ENCODE assay signal across 8 cellular contexts in genomic region chr19:48993175-48994034, GRCh38. TPM values are rescaled to one million over a fixed set of nuclear protein-coding genes. Genes with fewer than 3 reads are reported as not detected.
DNase-seq lines count a peak whose midpoint lies in the region; FAIRE-seq and TF ChIP-seq lines count a peak whose summit lies in the region.

Gene GYS1 (minus strand): TSS chr19:48993309. CDS start chr19:48993112, 197 bp downstream.
Gene RUVBL2 (plus strand): TSS chr19:48993887. CDS start chr19:48993912, 25 bp downstream.

- H3K27me3 ChIP-seq in Loucy (ENCODE audit: insufficient read depth, low read length, poor library complexity, severe bottlenecking) (no peaks in the 10 kb centered on the region), stomach (no peaks in the 10 kb centered on the region)

- peak within 1 kb of the TSS; percentile 98 for H3K4me3 Mint-ChIP-seq in nephron progenitor cell

- peaks cover 43% of the 10 kb centered on the region for H3K4me1 Mint-ChIP-seq in nephron progenitor cell

- H3K79me2 ChIP-seq in Loucy (ENCODE audit: insufficient read depth, low read length) = peaks cover 77% of the 10 kb centered on the region

- WGBS in stomach, 5 donors = 0 to 1% (median 1%) methylated on average over 32 to 56 of the region's 56 CpGs

- peak within 1 kb of the TSS; percentile 99 for H3K27ac Mint-ChIP-seq in nephron progenitor cell

- TF ChIP-seq CTCF in Loucy (conservative IDR thresholded peaks at IDR 0.05; ENCODE audit: low read length) = peak; percentile 79
- peak; percentile 94 for TF ChIP-seq CTCF in fibroblast of the aortic adventitia (IDR thresholded peaks at IDR 0.05; ENCODE audit: insufficient read depth, low read length)
- TF ChIP-seq CTCF in nephron progenitor cell (IDR thresholded peaks at IDR 0.05) = peak; percentile 98
- peak in 6 of 7 experiments; percentile 92 to 99 (median 98) for TF ChIP-seq CTCF in stomach (IDR thresholded peaks at IDR 0.05)

- intact Hi-C loops in stomach (cut with DNase I; ENCODE audit: low total_unique reads) = no loop called here

- H2AFZ ChIP-seq in Loucy (ENCODE audit: low read length) = peak within 1 kb of the TSS; percentile 90

- no peak for TF ChIP-seq EP300 in stomach (IDR thresholded peaks at IDR 0.05)

- DNase-seq in ELR (ENCODE audit: low read depth) = peak; percentile 99
- peak; percentile 83 for DNase-seq in H54 (ENCODE audit: insufficient read length, low spot score)
- peak; percentile 98 to 99 for DNase-seq in SHP77 (lab: John Stamatoyannopoulos, UW)
- peak; percentile 100 for DNase-seq in activated effector memory CD4-positive, alpha-beta T cell treated with anti-CD3 and anti-CD28 coated beads, Interleukin-2, amount 50 U/mL, for 16 hours
- DNase-seq in fibroblast of the aortic adventitia (ENCODE audit: low read depth) = peak; percentile 100
- peak; percentile 99 for DNase-seq in nephron progenitor cell
- DNase-seq in stomach = peak; percentile 100

- peak within 1 kb of the TSS; percentile 85 to 96 (median 94) for H3K27ac ChIP-seq in stomach

- no peaks in the 10 kb centered on the region for H3K9me3 Mint-ChIP-seq in nephron progenitor cell

- peaks cover 18% of the 10 kb centered on the region for H3K4me1 ChIP-seq in Loucy (ENCODE audit: insufficient read depth, low read length, poor library complexity, severe bottlenecking)
- peaks cover 32 to 47% (median 42%) of the 10 kb centered on the region in 4 donors for H3K4me1 ChIP-seq in stomach

- H3K27me3 Mint-ChIP-seq in nephron progenitor cell (ENCODE audit: low read depth, poor library complexity) = no peaks in the 10 kb centered on the region

- peak within 1 kb of the TSS; percentile 89 for H3K4me3 ChIP-seq in Loucy (ENCODE audit: low read length, poor library complexity, severe bottlenecking)
- H3K4me3 ChIP-seq in fibroblast of the aortic adventitia (ENCODE audit: low read depth, low read length) = peak within 1 kb of the TSS; percentile 96
- peak within 1 kb of the TSS; percentile 57 to 81 (median 71) for H3K4me3 ChIP-seq in stomach

- no peaks in the 10 kb centered on the region; the same call in 1 of the 2 replicates for H3K36me3 ChIP-seq in Loucy (ENCODE audit: insufficient read depth, low read length)
- peaks cover 8 to 29% (median 24%) of the 10 kb centered on the region in 4 donors for H3K36me3 ChIP-seq in stomach

- H3K9ac ChIP-seq in Loucy (ENCODE audit: low read depth, low read length, poor library complexity, severe bottlenecking) = peak within 1 kb of the TSS; percentile 97

- H4K20me1 ChIP-seq in Loucy (ENCODE audit: insufficient read depth, low read length, poor library complexity, severe bottlenecking) = peaks cover 27% of the 10 kb centered on the region

- peak; percentile 74 for FAIRE-seq in H54 (lab: Jason Lieb, UNC)

- H3K9me2 ChIP-seq in Loucy (replicated peaks; ENCODE audit: low read depth, low read length) = no peaks in the 10 kb centered on the region

- H3K9me3 ChIP-seq in Loucy (ENCODE audit: insufficient read depth, low read depth, low read length) (no peaks in the 10 kb centered on the region), stomach (no peaks in the 10 kb centered on the region)

- H3K36me3 Mint-ChIP-seq in nephron progenitor cell (ENCODE audit: low read depth) = peaks cover 24% of the 10 kb centered on the region

- peak; percentile 72 for TF ChIP-seq POLR2A in H54 (IDR thresholded peaks at IDR 0.05; ENCODE audit: low read depth, low read length)
- peak in 2 of 4 donors; percentile 54 to 79 for TF ChIP-seq POLR2A in stomach (IDR thresholded peaks at IDR 0.05)

- H3K4me2 ChIP-seq in Loucy (ENCODE audit: low read depth, low read length, poor library complexity, severe bottlenecking) = peak within 1 kb of the TSS; percentile 87

- H3F3A ChIP-seq in Loucy (ENCODE audit: low read depth) = no peaks in the 10 kb centered on the region

RNA-seq across cellular contexts. Expression of gene GYS1, which starts in this region (rescaled TPM):
- 5.5 and 38.6 TPM in 2 replicates for total RNA-seq in fibroblast of the aortic adventitia (ENCODE audit: low replicate concordance)
- total RNA-seq in stomach = 10 to 100 TPM; 13.0 to 63.6 (median 46.4) TPM
- polyA plus RNA-seq in stomach = 10 to 100 TPM; 13.0 to 25.5 (median 15.5) TPM

RNA-seq across cellular contexts. Expression of gene RUVBL2, which starts in this region (rescaled TPM):
- 16.3 and 119 TPM in 2 replicates for total RNA-seq in fibroblast of the aortic adventitia (ENCODE audit: low replicate concordance)
- total RNA-seq in stomach = 10 to 100 TPM in 4 of 5 donors, under 1 TPM in 1; 0.58 to 96.0 (median 59.1) TPM
- 10 to 100 TPM; 55.3 to 69.2 (median 63.3) TPM for polyA plus RNA-seq in stomach

Comparison
In these comparisons a context has a peak if more than half of its experiments do, and no peak if none do; other contexts are left out.
1. Peak in every context shown above with its lines: DNase-seq, H3K4me3 ChIP-seq and H3K27ac ChIP-seq.